27 cellular contexts compared by ENCODE assay signal in the genomic region with DNA sequence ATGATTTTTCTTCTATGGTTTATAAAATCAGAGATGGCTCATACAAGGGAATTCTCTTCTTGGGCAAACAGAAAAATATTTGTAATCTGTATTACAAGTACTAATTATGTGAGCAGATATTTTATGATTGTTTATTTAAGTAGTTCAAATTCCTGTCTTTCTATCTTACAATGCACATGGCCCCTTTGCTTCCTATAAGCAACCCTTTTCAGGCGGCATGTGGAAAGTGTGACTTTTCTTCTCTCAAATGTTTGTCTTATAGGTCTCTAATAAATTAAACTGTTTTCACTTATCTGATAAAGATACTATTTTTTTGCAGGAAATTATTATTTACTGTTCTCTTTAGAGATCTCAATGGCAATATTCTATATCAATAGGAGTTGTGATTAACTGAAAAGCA.
DNase-seq lines count a peak whose midpoint lies in the region; FAIRE-seq and TF ChIP-seq lines count a peak whose summit lies in the region.
"Had no signal": no experiment of that assay in that cellular context is flagged by ENCODE, and none has a peak within 500 bp of the region (broad histone marks: within the 10 kb centered on the region; RNA-seq: fewer than 3 reads in every experiment).

No MANE protein-coding gene starts in this region.

- DNase-seq in endothelial cell of umbilical vein (ENCODE audit: low read depth, low spot score) (peak; percentile 73), pulmonary artery endothelial cell (ENCODE audit: low read depth, low spot score) (peak; percentile 15), NCI-H2029 (lab: John Stamatoyannopoulos, UW) (no peak), GOT3 (lab: John Stamatoyannopoulos, UW) (no peak)
- DNase-seq in activated CD4-positive, CD25-positive, alpha-beta regulatory T cell treated with anti-CD3 and anti-CD28 coated beads, Interleukin-2, amount 50 U/mL, for 72 hours = no peak
- DNase-seq: 8988T; ACHN; BE2C; C1 segment of cervical spinal cord; CD4-positive, alpha-beta memory T cell; CD4-positive, CD25-positive, alpha-beta regulatory T cell; CD8-positive, alpha-beta memory T cell; COR-L47; DMS 273 treated with DMSO at 0.1 percent for 48 hours; DMS153; DMS53; DMS79; DND-41; EL; GDM1 had no signal

- no peak overlapping the region for H2AFZ ChIP-seq in endothelial cell of umbilical vein (ENCODE audit: low read depth, low read length)

- no peaks in the 10 kb centered on the region for H3K9me3 ChIP-seq in endothelial cell of umbilical vein (replicated peaks; ENCODE audit: control insufficient read depth, insufficient read depth, low read length)
- H3K9me3 ChIP-seq: BE2C had no signal

- no peak overlapping the region for H3K9ac ChIP-seq in endothelial cell of umbilical vein (replicated peaks; ENCODE audit: extremely low read depth, insufficient read depth, low read length)
- H3K9ac ChIP-seq: BLaER1 had no signal

- no TSS peak for BruUV-seq in endothelial cell of umbilical vein (replicated peaks; lab: Mats Ljungman, UMichigan)

- no peaks in the 10 kb centered on the region for H4K20me1 ChIP-seq in endothelial cell of umbilical vein (replicated peaks; ENCODE audit: control insufficient read depth, extremely low read depth, insufficient read depth, low read length)
- H4K20me1 ChIP-seq: BLaER1 had no signal

- H3K27me3 ChIP-seq in endothelial cell of umbilical vein (ENCODE audit: control insufficient read depth in 2 of 2, insufficient read depth in 2 of 2, low read length in 2 of 2) = no peaks in the 10 kb centered on the region
- H3K27me3 ChIP-seq: BE2C had no signal

- no peak overlapping the region for H3K27ac ChIP-seq in endothelial cell of umbilical vein (ENCODE audit: insufficient read depth, low read depth, low read length)
- H3K27ac ChIP-seq: BLaER1 had no signal

- POLR2A ChIA-PET in endothelial cell of umbilical vein (lab: Charles Lee) = no interaction called here

- peak; percentile 5 for FAIRE-seq in colon (lab: Jason Lieb, UNC)
- no peak for FAIRE-seq in endothelial cell of umbilical vein (lab: Jason Lieb, UNC)
- FAIRE-seq: A204.1, GM12878, GM12892, GM18507, GM19239 had no signal

- no peak for TF ChIP-seq POLR2A in endothelial cell of umbilical vein (IDR thresholded peaks at IDR 0.05; ENCODE audit: low read depth, low read length)

- no peak overlapping the region for H3K4me2 ChIP-seq in endothelial cell of umbilical vein (ENCODE audit: insufficient read depth, low read length)
- H3K4me2 ChIP-seq: BLaER1 had no signal

- H3K36me3 ChIP-seq in endothelial cell of umbilical vein (ENCODE audit: control insufficient read depth in 2 of 2, extremely low read depth in 1 of 2, insufficient read depth in 2 of 2, low read length in 2 of 2) = no peaks in the 10 kb centered on the region
- H3K36me3 ChIP-seq: BE2C, BLaER1 had no signal

- H3K4me1 ChIP-seq in endothelial cell of umbilical vein (ENCODE audit: control insufficient read depth, extremely low read depth, insufficient read depth, low read length) = peaks cover 12% of the 10 kb centered on the region
- H3K4me1 ChIP-seq: BE2C, BLaER1 had no signal

- CTCF ChIA-PET in endothelial cell of umbilical vein (lab: Charles Lee) = no interaction called here

- H3K9me1 ChIP-seq in endothelial cell of umbilical vein (replicated peaks; ENCODE audit: control insufficient read depth, extremely low read depth, insufficient read depth, low read length) = no peaks in the 10 kb centered on the region

- H3K79me2 ChIP-seq in endothelial cell of umbilical vein (ENCODE audit: control insufficient read depth, insufficient read depth, low read length) = no peaks in the 10 kb centered on the region

- dilution Hi-C loops in endothelial cell of umbilical vein (cut with MboI; ENCODE audit: extremely low pct_ligation_motif_present, low sequenced_read_pairs) = no loop called here

- intact Hi-C loops in endothelial cell of umbilical vein (cut with micrococcal nuclease) = no loop called here

- TF ChIP-seq CTCF in endothelial cell of umbilical vein (IDR thresholded peaks at IDR 0.05; ENCODE audit: extremely low read depth in 1 of 2, insufficient read depth in 1 of 2, low read depth in 1 of 2, low read length in 2 of 2) = no peak

- no peak overlapping the region for H3K4me3 ChIP-seq in endothelial cell of umbilical vein (replicated peaks in 1 of 3; ENCODE audit: insufficient read depth in 1 of 3, low read depth in 1 of 3, low read length in 3 of 3)
- H3K4me3 ChIP-seq: BLaER1, GM12878 had no signal

TF ChIP-seq in endothelial cell of umbilical vein, 7 proteins besides CTCF, POLR2A, EP300 and RAD21:
- no peak for TF ChIP-seq POLR2AphosphoS5 (IDR thresholded peaks at IDR 0.05; ENCODE audit: insufficient read depth, low read depth, low read length)
- TF ChIP-seq, protein P1, sequence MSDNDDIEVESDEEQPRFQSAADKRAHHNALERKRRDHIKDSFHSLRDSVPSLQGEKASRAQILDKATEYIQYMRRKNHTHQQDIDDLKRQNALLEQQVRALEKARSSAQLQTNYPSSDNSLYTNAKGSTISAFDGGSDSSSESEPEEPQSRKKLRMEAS (IDR thresholded peaks at IDR 0.05; ENCODE audit: insufficient read depth, insufficient read length) = no peak
- TF ChIP-seq JUN (IDR thresholded peaks at IDR 0.05; ENCODE audit: borderline replicate concordance, insufficient read depth, insufficient read length, low read depth) = no peak
- TF ChIP-seq GATA2 (IDR thresholded peaks at IDR 0.05; ENCODE audit: insufficient read depth, insufficient read length, low read depth, low read length) = no peak
- no peak for TF ChIP-seq EZH2 (IDR thresholded peaks at IDR 0.05; ENCODE audit: borderline replicate concordance, low read depth, low read length, severe bottlenecking)
- no peak for TF ChIP-seq MYC (IDR thresholded peaks at IDR 0.05; ENCODE audit: low read depth, low read length)
- no peak for TF ChIP-seq FOS (IDR thresholded peaks at IDR 0.05; ENCODE audit: borderline replicate concordance, insufficient read depth, low read length)
TF ChIP-seq in endothelial cell of umbilical vein: peak in this region for 0.

Comparison
In these comparisons a context has a peak if more than half of its experiments do, and no peak if none do; other contexts are left out.
1. DNase-seq: peak in endothelial cell of umbilical vein (single experiment) and pulmonary artery endothelial cell (single experiment); none in NCI-H2029 (single experiment), GOT3 (single experiment) and activated CD4-positive, CD25-positive, alpha-beta regulatory T cell treated with anti-CD3 and anti-CD28 coated beads, Interleukin-2, amount 50 U/mL, for 72 hours (single experiment).